In the genomic region with DNA sequence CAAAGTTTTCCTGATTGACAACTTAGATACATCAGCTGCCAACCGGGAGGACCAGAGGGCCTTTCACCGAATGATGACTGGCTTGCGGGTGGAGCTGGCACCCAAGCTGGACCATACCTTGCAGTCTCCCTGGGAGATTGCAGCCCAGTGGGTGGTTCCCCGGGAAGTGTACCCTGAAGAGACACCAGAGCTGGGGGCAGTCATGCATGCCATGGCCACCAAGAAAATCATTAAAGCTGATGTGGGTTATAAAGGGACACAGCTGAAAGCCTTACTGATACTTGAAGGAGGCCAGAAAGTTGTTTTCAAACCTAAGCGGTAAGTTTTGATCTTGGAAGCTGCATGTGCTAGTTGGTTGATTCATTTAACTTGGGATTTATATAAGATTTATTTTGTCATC, we compare ENCODE assay signal across 23 cellular contexts. TPM values are rescaled to one million over a fixed set of nuclear protein-coding genes. Genes with fewer than 3 reads are reported as not detected.
A peak's percentile ranks its signal among the peaks of the same experiment; 100 is the strongest.
DNase-seq lines count a peak whose midpoint lies in the region; ATAC-seq and TF ChIP-seq lines count a peak whose summit lies in the region.
"Had no signal": no experiment of that assay in that cellular context is flagged by ENCODE, and none has a peak within 500 bp of the region (broad histone marks: within the 10 kb centered on the region; RNA-seq: fewer than 3 reads in every experiment).

No MANE protein-coding gene starts in this region.

- H3K4me1 Mint-ChIP-seq in memory B cell (peaks cover 14% of the 10 kb centered on the region), endothelial cell (ENCODE audit: unreplicated experiment) (no peaks in the 10 kb centered on the region)

- no peak overlapping the region for H2AFZ ChIP-seq in Karpas-422 (ENCODE audit: low read length)
- H2AFZ ChIP-seq in osteoblast (ENCODE audit: low read length), result no peak overlapping the region

- H3K27ac Mint-ChIP-seq in memory B cell, result peak overlapping the region; percentile 16
- H3K27ac Mint-ChIP-seq in endothelial cell (ENCODE audit: unreplicated experiment), result no peak overlapping the region
- H3K27ac Mint-ChIP-seq: CD4-positive, alpha-beta T cell; CD8-positive, alpha-beta memory T cell; HFFc6 had no signal

- H3K4me3 Mint-ChIP-seq in memory B cell, result no peak overlapping the region
- H3K4me3 Mint-ChIP-seq in endothelial cell (ENCODE audit: unreplicated experiment), result no peak overlapping the region
- H3K4me3 Mint-ChIP-seq: CD14-positive monocyte; CD4-positive, alpha-beta T cell; CD8-positive, alpha-beta memory T cell; HFFc6 had no signal

- no peak overlapping the region for H3K4me2 ChIP-seq in Karpas-422 (ENCODE audit: low read depth, low read length, poor library complexity, severe bottlenecking)
- H3K4me2 ChIP-seq in osteoblast (ENCODE audit: insufficient read depth, low read length), result no peak overlapping the region
- H3K4me2 ChIP-seq: A549; BLaER1 treated with 17β-estradiol and CSF1 and Interleukin-3, amounts not matched to agents 10 nM and 100 nM had no signal

- peaks cover 8% of the 10 kb centered on the region for H3K36me3 Mint-ChIP-seq in memory B cell
- H3K36me3 Mint-ChIP-seq in endothelial cell (ENCODE audit: low read depth, unreplicated experiment), result peaks cover 4% of the 10 kb centered on the region

- no peaks in the 10 kb centered on the region for H3K27me3 ChIP-seq in Karpas-422 (ENCODE audit: low read length)
- H3K27me3 ChIP-seq in osteoblast (ENCODE audit: insufficient read depth, low read length), result no peaks in the 10 kb centered on the region
- H3K27me3 ChIP-seq: BE2C; BLaER1 treated with 17β-estradiol and CSF1 and Interleukin-3, amounts not matched to agents 10 nM and 100 nM had no signal

- no peaks in the 10 kb centered on the region for H4K20me1 ChIP-seq in Karpas-422 (ENCODE audit: insufficient read depth, low read depth, low read length)
- peaks cover 8% of the 10 kb centered on the region for H4K20me1 ChIP-seq in osteoblast (ENCODE audit: insufficient read depth, low read length)

- TF ChIP-seq CTCF in osteoblast (IDR thresholded peaks at IDR 0.05; ENCODE audit: extremely low read depth, low read depth, low read length) (no peak), endothelial cell (IDR thresholded peaks at IDR 0.05; ENCODE audit: unreplicated experiment) (no peak)

- no peak overlapping the region for H3K27ac ChIP-seq in Karpas-422 (ENCODE audit: low read length)
- no peak overlapping the region for H3K27ac ChIP-seq in osteoblast (ENCODE audit: low read depth, low read length)
- H3K27ac ChIP-seq: A549; BLaER1 treated with 17β-estradiol and CSF1 and Interleukin-3, amounts not matched to agents 10 nM and 100 nM had no signal

- no peak overlapping the region for H3K9ac ChIP-seq in Karpas-422 (ENCODE audit: low read length)
- H3K9ac ChIP-seq: BLaER1 treated with 17β-estradiol and CSF1 and Interleukin-3, amounts not matched to agents 10 nM and 100 nM had no signal

- no peaks in the 10 kb centered on the region for H3K27me3 Mint-ChIP-seq in memory B cell
- H3K27me3 Mint-ChIP-seq in endothelial cell (ENCODE audit: unreplicated experiment), result peaks cover 3% of the 10 kb centered on the region
- H3K27me3 Mint-ChIP-seq: CD4-positive, alpha-beta T cell; CD8-positive, alpha-beta memory T cell had no signal

- no peaks in the 10 kb centered on the region for H3K9me3 ChIP-seq in Karpas-422 (ENCODE audit: low read length)
- no peaks in the 10 kb centered on the region for H3K9me3 ChIP-seq in osteoblast (ENCODE audit: low read depth, low read length)
- H3K9me3 ChIP-seq: A549, BE2C, HAP-1 had no signal

- H3K36me3 ChIP-seq in Karpas-422 (ENCODE audit: insufficient read depth, low read length) (peaks cover 5% of the 10 kb centered on the region; the same call in 1 of the 2 replicates), osteoblast (ENCODE audit: insufficient read depth, low read length) (no peaks in the 10 kb centered on the region)
- H3K36me3 ChIP-seq: BE2C, HAP-1 had no signal

- DNase-seq in Karpas-422 (peak; percentile 37), memory B cell (ENCODE audit: low spot score in 2 of 2) (no peak), osteoblast (ENCODE audit: insufficient read length, low spot score, missing footprints) (peak; percentile 62), endothelial cell (ENCODE audit: low spot score) (no peak), cerebellar nuclear complex (lab: John Stamatoyannopoulos, UW) (no peak), superior temporal gyrus (ENCODE audit: extremely low spot score) (no peak)
- DNase-seq: 8988T; ACHN; AML-193; BE2C; CD4-positive, alpha-beta T cell; CD8-positive, alpha-beta memory T cell; DMS 273 treated with DMSO at 0.1 percent for 48 hours; DMS53; DMS79 treated with DMSO at 0.1 percent for 48 hours; GF-D8; GOT3; HFFc6 had no signal

- H3K4me3 ChIP-seq in Karpas-422 (ENCODE audit: low read length) (no peak overlapping the region), osteoblast (ENCODE audit: insufficient read depth, low read length) (no peak overlapping the region)
- H3K4me3 ChIP-seq: A549; BLaER1 treated with 17β-estradiol and CSF1 and Interleukin-3, amounts not matched to agents 10 nM and 100 nM; HAP-1 had no signal

- H3K4me1 ChIP-seq in Karpas-422 (ENCODE audit: low read length), result peaks cover 4% of the 10 kb centered on the region
- peaks cover 15% of the 10 kb centered on the region for H3K4me1 ChIP-seq in osteoblast (ENCODE audit: insufficient read depth, low read length)

- ATAC-seq in GM18511 (IDR thresholded peaks at IDR 0.05; ENCODE audit: unreplicated experiment) (peak; percentile 63), memory B cell (ENCODE audit: low read depth) (peak; percentile 35)
- ATAC-seq: A549 had no signal

- no peaks in the 10 kb centered on the region for H3K9me2 ChIP-seq in Karpas-422 (replicated peaks; ENCODE audit: insufficient read depth, low read length)

- H3K79me2 ChIP-seq in Karpas-422 (ENCODE audit: low read length) (peaks cover 77% of the 10 kb centered on the region), osteoblast (ENCODE audit: insufficient read depth, low read length) (peaks cover 54% of the 10 kb centered on the region)

- H3K9me3 Mint-ChIP-seq in memory B cell (no peaks in the 10 kb centered on the region), endothelial cell (ENCODE audit: unreplicated experiment) (no peaks in the 10 kb centered on the region)
- H3K9me3 Mint-ChIP-seq: CD4-positive, alpha-beta T cell; CD8-positive, alpha-beta memory T cell; HFFc6 had no signal

RNA-seq across cellular contexts. Expression of gene FAM20B, which starts 18.2 kb away (rescaled TPM):
- 23.2 and 30.0 TPM in 2 replicates for total RNA-seq in Karpas-422 (2014; rRNA removed; shearing (Covaris generic); ENCODE audit: low replicate concordance)
- 43.1 and 43.9 TPM in 2 replicates for total RNA-seq in osteoblast
- 31.4 TPM for total RNA-seq in endothelial cell (ENCODE audit: unreplicated experiment)

RNA-seq across cellular contexts. Expression of gene TOR3A, which starts 38.0 kb away (rescaled TPM):
- total RNA-seq in Karpas-422 (2014; rRNA removed; shearing (Covaris generic); ENCODE audit: low replicate concordance), result 83.1 and 130 TPM in 2 replicates
- total RNA-seq in osteoblast (34.2 and 44.2 TPM in 2 replicates), endothelial cell (ENCODE audit: unreplicated experiment) (15.2 TPM)

Comparison
In these comparisons a context has a peak if more than half of its experiments do, and no peak if none do; other contexts are left out.
1. DNase-seq: peak in Karpas-422 (single experiment) and osteoblast (single experiment); none in memory B cell (0 of 2), endothelial cell (single experiment), cerebellar nuclear complex (0 of 2) and superior temporal gyrus (single experiment).